Comparison of ENCODE assay signal across 16 cellular contexts in genomic region chr7:126699707-126700106, GRCh38.
A peak's percentile ranks its signal among the peaks of the same experiment; 100 is the strongest.
DNase-seq lines count a peak whose midpoint lies in the region; ATAC-seq and TF ChIP-seq lines count a peak whose summit lies in the region.
"Had no signal": no experiment of that assay in that cellular context is flagged by ENCODE, and none has a peak within 500 bp of the region (broad histone marks: within the 10 kb centered on the region; RNA-seq: fewer than 3 reads in every experiment).

No MANE protein-coding gene starts in this region.

- H3K9me3 Mint-ChIP-seq in activated naive CD4-positive, alpha-beta T cell treated with anti-CD3 and anti-CD28 coated beads, Interleukin-2, amount 50 U/mL, for 24 hours: peaks cover 1% of the 10 kb centered on the region
- H3K9me3 Mint-ChIP-seq in activated naive CD4-positive, alpha-beta T cell treated with anti-CD3 and anti-CD28 coated beads, Interleukin-2, amount 50 U/mL, for 72 hours: peaks cover 11 to 16% of the 10 kb centered on the region in 2 donors
- no peaks in the 10 kb centered on the region for H3K9me3 Mint-ChIP-seq in type B pancreatic cell

- TF ChIP-seq CTCF in SU-DHL-6 (IDR thresholded peaks at IDR 0.05; ENCODE audit: insufficient read depth, low read length, poor library complexity, severe bottlenecking): no peak
- TF ChIP-seq CTCF in type B pancreatic cell (conservative IDR thresholded peaks at IDR 0.05): no peak

- peak overlapping the region; percentile 48 for H3K9ac ChIP-seq in SU-DHL-6 (ENCODE audit: low read length)

- peak overlapping the region; percentile 87 for H3K27ac ChIP-seq in SU-DHL-6 (ENCODE audit: low read depth, low read length)
- H3K27ac ChIP-seq: coronary artery had no signal

- no peaks in the 10 kb centered on the region for H3K36me3 Mint-ChIP-seq in activated naive CD4-positive, alpha-beta T cell treated with anti-CD3 and anti-CD28 coated beads, Interleukin-2, amount 50 U/mL, for 24 hours
- no peaks in the 10 kb centered on the region for H3K36me3 Mint-ChIP-seq in activated naive CD4-positive, alpha-beta T cell treated with anti-CD3 and anti-CD28 coated beads, Interleukin-2, amount 50 U/mL, for 72 hours
- H3K36me3 Mint-ChIP-seq in type B pancreatic cell: no peaks in the 10 kb centered on the region

- H2AFZ ChIP-seq in SU-DHL-6 (ENCODE audit: low read depth, low read length, severe bottlenecking): no peak overlapping the region

- no peak overlapping the region for H3K4me3 Mint-ChIP-seq in activated naive CD4-positive, alpha-beta T cell treated with anti-CD3 and anti-CD28 coated beads, Interleukin-2, amount 50 U/mL, for 24 hours
- no peak overlapping the region for H3K4me3 Mint-ChIP-seq in type B pancreatic cell
- H3K4me3 Mint-ChIP-seq: naive thymus-derived CD8-positive, alpha-beta T cell had no signal

- no peak for ATAC-seq in activated naive CD4-positive, alpha-beta T cell treated with anti-CD3 and anti-CD28 coated beads, Interleukin-2, amount 50 U/mL, for 72 hours
- no peak for ATAC-seq in GM21526 (IDR thresholded peaks at IDR 0.05; ENCODE audit: low FRiP score, unreplicated experiment)
- ATAC-seq: naive thymus-derived CD8-positive, alpha-beta T cell; PC-3 had no signal

- H3K79me2 ChIP-seq in SU-DHL-6 (ENCODE audit: insufficient read depth, low read length): no peaks in the 10 kb centered on the region

- H3K36me3 ChIP-seq in SU-DHL-6 (ENCODE audit: low read length): no peaks in the 10 kb centered on the region

- H3K4me2 ChIP-seq in SU-DHL-6 (ENCODE audit: low read depth, low read length, poor library complexity, severe bottlenecking): peak overlapping the region; percentile 78

- no peaks in the 10 kb centered on the region for H3K9me3 ChIP-seq in SU-DHL-6 (ENCODE audit: insufficient read depth, low read length)

- no peaks in the 10 kb centered on the region for H4K20me1 ChIP-seq in SU-DHL-6 (ENCODE audit: low read depth, low read length)

- peaks cover 3% of the 10 kb centered on the region for H3K27me3 Mint-ChIP-seq in activated naive CD4-positive, alpha-beta T cell treated with anti-CD3 and anti-CD28 coated beads, Interleukin-2, amount 50 U/mL, for 24 hours
- H3K27me3 Mint-ChIP-seq in type B pancreatic cell: peaks cover 4% of the 10 kb centered on the region

- peak overlapping the region; percentile 35 for H3K4me3 ChIP-seq in SU-DHL-6 (ENCODE audit: insufficient read depth, low read length, poor library complexity, severe bottlenecking)
- H3K4me3 ChIP-seq: coronary artery, lung had no signal

- H3K4me1 Mint-ChIP-seq in activated naive CD4-positive, alpha-beta T cell treated with anti-CD3 and anti-CD28 coated beads, Interleukin-2, amount 50 U/mL, for 24 hours: no peaks in the 10 kb centered on the region
- peaks cover 19% of the 10 kb centered on the region for H3K4me1 Mint-ChIP-seq in type B pancreatic cell (ENCODE audit: unreplicated experiment)
- H3K4me1 Mint-ChIP-seq: naive thymus-derived CD8-positive, alpha-beta T cell had no signal

- peaks cover 40% of the 10 kb centered on the region for H3F3A ChIP-seq in SU-DHL-6 (ENCODE audit: insufficient read depth)

- peak overlapping the region; percentile 31 for H3K27ac Mint-ChIP-seq in activated naive CD4-positive, alpha-beta T cell treated with anti-CD3 and anti-CD28 coated beads, Interleukin-2, amount 50 U/mL, for 24 hours
- H3K27ac Mint-ChIP-seq in activated naive CD4-positive, alpha-beta T cell treated with anti-CD3 and anti-CD28 coated beads, Interleukin-2, amount 50 U/mL, for 72 hours: no peak overlapping the region
- H3K27ac Mint-ChIP-seq in type B pancreatic cell: peak overlapping the region; percentile 29
- H3K27ac Mint-ChIP-seq: naive thymus-derived CD8-positive, alpha-beta T cell had no signal

- no peaks in the 10 kb centered on the region for H3K9me2 ChIP-seq in SU-DHL-6 (replicated peaks; ENCODE audit: insufficient read depth, low read length)

- DNase-seq in activated naive CD4-positive, alpha-beta T cell treated with anti-CD3 and anti-CD28 coated beads, Interleukin-2, amount 50 U/mL, for 72 hours (ENCODE audit: low spot score in 2 of 2): no peak
- DNase-seq in LHCN-M2 (ENCODE audit: low read depth) (peak; percentile 32), type B pancreatic cell (ENCODE audit: extremely low spot score, unreplicated experiment) (no peak), NCI-H2029 treated with DMSO at 0.1 percent for 48 hours (lab: John Stamatoyannopoulos, UW) (no peak), NCI-H226 (no peak)
- DNase-seq: anterior cingulate cortex; H7; naive thymus-derived CD8-positive, alpha-beta T cell; PC-3; stimulated activated CD4-positive, alpha-beta T cell treated with anti-CD3 and anti-CD28 coated beads, Interleukin-12 subunit alpha, Interleukin-12 subunit beta, amount 100 ng/mL, for 4 hours; stimulated activated naive CD4-positive, alpha-beta T cell treated with Interleukin-2 at 50 U/mL for 16 hours had no signal

- no peaks in the 10 kb centered on the region for H3K27me3 ChIP-seq in SU-DHL-6 (ENCODE audit: low read length)

Comparison
In these comparisons a context has a peak if more than half of its experiments do, and no peak if none do; other contexts are left out.
1. H3K27ac Mint-ChIP-seq: peak in activated naive CD4-positive, alpha-beta T cell treated with anti-CD3 and anti-CD28 coated beads, Interleukin-2, amount 50 U/mL, for 24 hours (single experiment) and type B pancreatic cell (single experiment); none in activated naive CD4-positive, alpha-beta T cell treated with anti-CD3 and anti-CD28 coated beads, Interleukin-2, amount 50 U/mL, for 72 hours (0 of 2).